In genomic region chr19:17739121-17739875, GRCh38 we compare ENCODE assay signal across 8 cellular contexts. TPM values are rescaled to one million over a fixed set of nuclear protein-coding genes. Genes with fewer than 3 reads are reported as not detected.
DNase-seq lines count a peak whose midpoint lies in the region; ATAC-seq and TF ChIP-seq lines count a peak whose summit lies in the region.

No MANE protein-coding gene starts in this region.

- peaks cover 4% of the 10 kb centered on the region for H3K4me1 Mint-ChIP-seq in glutamatergic neuron (ENCODE audit: low read depth, unreplicated experiment)

- H3K27me3 ChIP-seq in BE2C (no peaks in the 10 kb centered on the region), MG63 (no peaks in the 10 kb centered on the region)

- H3K4me3 ChIP-seq in BE2C (ENCODE audit: low read depth, low read length) (no peak overlapping the region), MG63 (no peak overlapping the region)

- H3K27ac Mint-ChIP-seq in glutamatergic neuron (ENCODE audit: unreplicated experiment): peak overlapping the region; percentile 97

- peak; percentile 86 for DNase-seq in BE2C
- peak; percentile 73 for DNase-seq in GM20000 (ENCODE audit: low spot score)
- DNase-seq in NCI-H69 (lab: John Stamatoyannopoulos, UW): peak; percentile 55
- peak; percentile 91 for DNase-seq in glutamatergic neuron
- DNase-seq in NCI-H526 treated with DMSO at 0.1 percent for 48 hours (lab: John Stamatoyannopoulos, UW): no peak
- DNase-seq in MG63: no peak
- no peak for DNase-seq in activated CD8-positive, alpha-beta memory T cell treated with anti-CD3 and anti-CD28 coated beads, Interleukin-2, amount 50 U/mL, for 4 hours

- H3K9me3 ChIP-seq in BE2C (no peaks in the 10 kb centered on the region), MG63 (no peaks in the 10 kb centered on the region; the same call in 1 of the 2 replicates)

- H3K27me3 Mint-ChIP-seq in glutamatergic neuron (ENCODE audit: unreplicated experiment): peaks cover 6% of the 10 kb centered on the region

- H3K4me3 Mint-ChIP-seq in glutamatergic neuron (ENCODE audit: unreplicated experiment): peak overlapping the region; percentile 49

- H3K36me3 ChIP-seq in BE2C (peaks cover 16% of the 10 kb centered on the region), MG63 (peaks cover 23% of the 10 kb centered on the region)

- H3K9me3 Mint-ChIP-seq in glutamatergic neuron (ENCODE audit: unreplicated experiment): peaks cover 5% of the 10 kb centered on the region

- H3K4me1 ChIP-seq in BE2C: peaks cover 5% of the 10 kb centered on the region; the same call in 1 of the 2 replicates

- no peak for TF ChIP-seq CTCF in BE2C (IDR thresholded peaks at IDR 0.05; ENCODE audit: low read depth, low read length)
- TF ChIP-seq CTCF in GM20000 (IDR thresholded peaks at IDR 0.05; ENCODE audit: extremely low read depth, missing control alignments): no peak
- no peak for TF ChIP-seq CTCF in glutamatergic neuron (IDR thresholded peaks at IDR 0.05; ENCODE audit: partially characterized antibody, unreplicated experiment)

- H3K36me3 Mint-ChIP-seq in glutamatergic neuron (ENCODE audit: unreplicated experiment): no peaks in the 10 kb centered on the region

- ATAC-seq in HG02885 (IDR thresholded peaks at IDR 0.05; ENCODE audit: poor library complexity, unreplicated experiment): no peak

RNA-seq across cellular contexts. Expression of gene FCHO1, which starts 12.0 kb away (rescaled TPM):
- polyA plus RNA-seq in BE2C (2012; ENCODE audit: insufficient read depth, insufficient read length, low read depth): 7.0 TPM
- total RNA-seq in glutamatergic neuron (ENCODE audit: unreplicated experiment): 45.2 TPM
- 0.82 TPM in 1 of 2 replicates, not detected in the other for total RNA-seq in MG63 (2014; rRNA removed; shearing (Covaris generic); ENCODE audit: low replicate concordance)

RNA-seq across cellular contexts. Expression of gene MAP1S, which starts 20.0 kb away (rescaled TPM):
- polyA plus RNA-seq in BE2C (2012; ENCODE audit: insufficient read depth, insufficient read length, low read depth): 288 TPM
- 111 TPM for total RNA-seq in glutamatergic neuron (ENCODE audit: unreplicated experiment)
- 23.3 and 50.0 TPM in 2 replicates for total RNA-seq in MG63 (2014; rRNA removed; shearing (Covaris generic); ENCODE audit: low replicate concordance)

RNA-seq across cellular contexts. Expression of gene UNC13A, which starts 51.1 kb away (rescaled TPM):
- polyA plus RNA-seq in BE2C (2012; ENCODE audit: insufficient read depth, insufficient read length, low read depth): 47.3 TPM
- total RNA-seq in glutamatergic neuron (ENCODE audit: unreplicated experiment): 79.7 TPM
- 0.10 TPM in 1 of 2 replicates, not detected in the other for total RNA-seq in MG63 (2014; rRNA removed; shearing (Covaris generic); ENCODE audit: low replicate concordance)

RNA-seq across cellular contexts. Expression of gene B3GNT3, which starts 55.6 kb away (rescaled TPM):
- polyA plus RNA-seq in BE2C (2012; ENCODE audit: insufficient read depth, insufficient read length, low read depth): not detected
- not detected for total RNA-seq in glutamatergic neuron (ENCODE audit: unreplicated experiment)
- not detected in 2 replicates for total RNA-seq in MG63 (2014; rRNA removed; shearing (Covaris generic); ENCODE audit: low replicate concordance)

Comparison
In these comparisons a context has a peak if more than half of its experiments do, and no peak if none do; other contexts are left out.
1. DNase-seq: peak in BE2C (single experiment), GM20000 (single experiment), NCI-H69 (single experiment) and glutamatergic neuron (single experiment); none in NCI-H526 treated with DMSO at 0.1 percent for 48 hours (single experiment), MG63 (single experiment) and activated CD8-positive, alpha-beta memory T cell treated with anti-CD3 and anti-CD28 coated beads, Interleukin-2, amount 50 U/mL, for 4 hours (single experiment).
2. RNA of gene FCHO1, which starts 12.0 kb away (total RNA-seq): 45.2 TPM in glutamatergic neuron (single experiment); 0.82 TPM in MG63; every median in the first group is over 10 times any median in the second.
3. RNA of gene UNC13A, which starts 51.1 kb away (total RNA-seq): 79.7 TPM in glutamatergic neuron (single experiment); 0.10 TPM in MG63; every median in the first group is over 10 times any median in the second.